ENCODE assay signal across 1 cellular context in the genomic region with DNA sequence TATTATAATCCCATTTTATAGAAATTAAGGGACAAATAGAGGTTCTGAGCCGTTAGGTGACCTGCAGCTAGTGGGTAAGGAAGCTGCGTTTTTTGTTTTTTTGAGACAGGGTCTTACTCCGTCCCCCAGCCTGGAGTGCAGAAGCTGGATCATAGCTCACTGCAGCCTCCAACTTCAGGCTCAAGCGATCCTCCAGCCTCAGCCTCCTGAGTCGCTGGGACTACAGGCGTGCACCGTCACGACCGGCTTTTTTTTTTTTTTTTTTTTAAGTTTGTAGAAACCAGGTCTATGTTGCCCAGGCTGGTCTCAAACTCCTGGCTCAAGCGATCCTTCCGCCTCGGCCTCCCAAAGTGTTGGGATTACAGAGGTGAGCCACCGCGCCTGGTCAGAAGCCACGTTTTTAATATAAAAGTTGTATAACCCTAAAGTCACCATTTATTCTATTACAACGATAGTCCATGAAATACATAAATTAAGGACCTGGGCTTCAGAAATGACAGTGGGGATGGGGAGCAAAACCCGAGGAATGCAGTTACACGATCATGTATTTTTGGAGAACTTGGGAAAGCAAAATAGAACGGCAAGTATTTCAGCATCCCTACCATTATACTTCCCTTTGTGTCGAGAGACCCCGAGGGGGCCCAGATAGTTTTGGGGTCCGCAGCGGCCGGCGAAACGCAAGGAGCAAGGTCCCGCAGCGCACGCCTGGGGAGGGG.
TF ChIP-seq lines count a peak whose summit lies in the region.

No MANE protein-coding gene starts in this region.

TF ChIP-seq in endothelial cell of umbilical vein, 7 proteins besides CTCF, POLR2A, EP300 and RAD21:
- TF ChIP-seq FOS (IDR thresholded peaks at IDR 0.05; ENCODE audit: borderline replicate concordance, insufficient read depth, low read length) (no peak), MYC (IDR thresholded peaks at IDR 0.05; ENCODE audit: low read depth, low read length) (no peak), GATA2 (IDR thresholded peaks at IDR 0.05; ENCODE audit: insufficient read depth, insufficient read length, low read depth, low read length) (no peak), POLR2AphosphoS5 (IDR thresholded peaks at IDR 0.05; ENCODE audit: insufficient read depth, low read depth, low read length) (no peak), EZH2 (IDR thresholded peaks at IDR 0.05; ENCODE audit: borderline replicate concordance, low read depth, low read length, severe bottlenecking) (no peak), JUN (IDR thresholded peaks at IDR 0.05; ENCODE audit: borderline replicate concordance, insufficient read depth, insufficient read length, low read depth) (no peak)
- TF ChIP-seq, protein P1, sequence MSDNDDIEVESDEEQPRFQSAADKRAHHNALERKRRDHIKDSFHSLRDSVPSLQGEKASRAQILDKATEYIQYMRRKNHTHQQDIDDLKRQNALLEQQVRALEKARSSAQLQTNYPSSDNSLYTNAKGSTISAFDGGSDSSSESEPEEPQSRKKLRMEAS (IDR thresholded peaks at IDR 0.05; ENCODE audit: insufficient read depth, insufficient read length) = no peak
